In genomic region chr1:47385020-47385419, GRCh38 we compare ENCODE assay signal across 1 cellular context.
TF ChIP-seq lines count a peak whose summit lies in the region.

No MANE protein-coding gene starts in this region.

TF ChIP-seq in HepG2, 621 proteins besides CTCF, POLR2A, EP300 and RAD21 (continued from another document):
- no peak for TF ChIP-seq GPBP1L1 (CRISPR knock-in tag; IDR thresholded peaks at IDR 0.05)
